ENCODE assay signal across 20 cellular contexts in genomic region chr18:51059969-51060368, GRCh38. TPM values are rescaled to one million over a fixed set of nuclear protein-coding genes. Genes with fewer than 3 reads are reported as not detected.
DNase-seq lines count a peak whose midpoint lies in the region; ATAC-seq, FAIRE-seq and TF ChIP-seq lines count a peak whose summit lies in the region.
"Had no signal": no experiment of that assay in that cellular context is flagged by ENCODE, and none has a peak within 500 bp of the region (broad histone marks: within the 10 kb centered on the region; RNA-seq: fewer than 3 reads in every experiment).

No MANE protein-coding gene starts in this region.

- H4K20me1 ChIP-seq in IMR-90 (ENCODE audit: insufficient read depth, low read length) = peaks cover 5% of the 10 kb centered on the region; the same call in 1 of the 2 replicates
- H4K20me1 ChIP-seq in H1 (replicated peaks in 1 of 2; ENCODE audit: control insufficient read depth in 1 of 2, insufficient read depth in 2 of 2, low read length in 2 of 2) = no peaks in the 10 kb centered on the region

- H2BK120ac ChIP-seq in IMR-90 (ENCODE audit: low read depth, low read length) = no peak overlapping the region
- H2BK120ac ChIP-seq in H1 (replicated peaks; ENCODE audit: low read depth, low read length) = no peak overlapping the region

- H2BK12ac ChIP-seq in H1 (ENCODE audit: low read depth, low read length) = no peak overlapping the region

- no peak overlapping the region for H2AK9ac ChIP-seq in IMR-90 (replicated peaks; ENCODE audit: low read depth, low read length, poor library complexity)

- H4K91ac ChIP-seq in IMR-90 (ENCODE audit: insufficient read depth, low read depth, low read length) (no peak overlapping the region), H1 (replicated peaks; ENCODE audit: insufficient read length, low read length) (no peak overlapping the region)

- BruUV-seq in A673 (replicated peaks; lab: Mats Ljungman, UMichigan) = no TSS peak
- BruUV-seq in IMR-90 (replicated peaks; lab: Mats Ljungman, UMichigan) = no TSS peak

- in situ Hi-C loops in IMR-90 (cut with MboI; ENCODE audit: low sequenced_read_pairs) = no loop called here

- H3K9me1 ChIP-seq in IMR-90 (ENCODE audit: insufficient read depth, low read length) = no peaks in the 10 kb centered on the region

- no peak for TF ChIP-seq RAD21 in A549 (conservative IDR thresholded peaks at IDR 0.05 in 1 of 2, IDR thresholded peaks at IDR 0.05 in 1 of 2)
- no peak for TF ChIP-seq RAD21 in IMR-90 (IDR thresholded peaks at IDR 0.05; ENCODE audit: low read length)
- no peak for TF ChIP-seq RAD21 in H1 (IDR thresholded peaks at IDR 0.05 in 1 of 2, conservative IDR thresholded peaks at IDR 0.05 in 1 of 2; ENCODE audit: low read depth in 2 of 2, low read length in 2 of 2)

- DNase-seq in A549 (ENCODE audit: low read depth in 1 of 2, low spot score in 1 of 2) (no peak), A673 (ENCODE audit: low spot score) (no peak), IMR-90 (no peak), H1 (ENCODE audit: low read depth in 1 of 2, low spot score in 2 of 2) (no peak), SIG-M5 (lab: John Stamatoyannopoulos, UW) (no peak), NCI-H1417 treated with DMSO at 0.1 percent for 48 hours (lab: John Stamatoyannopoulos, UW) (no peak), left colon (no peak)
- DNase-seq: ACHN; AML-193; BE2C; CD4-positive, alpha-beta T cell; CD8-positive, alpha-beta memory T cell; DND-41; GDM1; GM23248; H9 had no signal

- no peak overlapping the region for H3K56ac ChIP-seq in IMR-90 (ENCODE audit: extremely low read depth, insufficient read depth, low read length)
- no peak overlapping the region for H3K56ac ChIP-seq in H1 (replicated peaks; ENCODE audit: insufficient read length, low read depth, low read length)

- no peak overlapping the region for H2AFZ ChIP-seq in IMR-90 (replicated peaks; ENCODE audit: low read length, poor library complexity)
- H2AFZ ChIP-seq in H1 (ENCODE audit: low read length) = no peak overlapping the region
- H2AFZ ChIP-seq: GM23248 had no signal

- CTCF ChIA-PET in A549 (lab: Yijun Ruan, JAX) (no interaction called here), A673 (lab: Charles Lee) (no interaction called here), IMR-90 (lab: Yijun Ruan, JAX) (no interaction called here), H1 (lab: Charles Lee; ENCODE audit: partially characterized antibody) (interaction anchor here (0.8 to 1.3 kb wide), 3 partner anchors 8 to 606 kb away, joined by 3 to 6 read pairs (median 3); no protein-coding TSS in a partner anchor)

- TF ChIP-seq EP300 in A549 (IDR thresholded peaks at IDR 0.05) (no peak), H1 (IDR thresholded peaks at IDR 0.05; ENCODE audit: borderline replicate concordance in 1 of 2, low read depth in 2 of 2, low read length in 2 of 2) (no peak)

- FAIRE-seq in A549 (lab: Jason Lieb, UNC) = no peak
- FAIRE-seq in H1 (lab: Jason Lieb, UNC) = no peak
- FAIRE-seq: GM12878, GM19239 had no signal

- peaks cover 13 to 33% of the 10 kb centered on the region in 2 experiments for H3K79me1 ChIP-seq in IMR-90 (ENCODE audit: low read depth in 1 of 2, low read length in 2 of 2)
- H3K79me1 ChIP-seq in H1 (ENCODE audit: low read depth, low read length) = no peaks in the 10 kb centered on the region

- H2BK20ac ChIP-seq in IMR-90 (ENCODE audit: low read depth, low read length) = no peak overlapping the region
- no peak overlapping the region for H2BK20ac ChIP-seq in H1 (ENCODE audit: low read length)

- H3K9me3 ChIP-seq in A549 = no peaks in the 10 kb centered on the region
- no peaks in the 10 kb centered on the region for H3K9me3 ChIP-seq in A673 (ENCODE audit: low read depth, low read length, poor library complexity, severe bottlenecking)
- no peaks in the 10 kb centered on the region for H3K9me3 ChIP-seq in IMR-90 (ENCODE audit: control insufficient read depth, insufficient read depth, low read length)
- H3K9me3 ChIP-seq in H1 (ENCODE audit: insufficient read depth in 2 of 2, low read depth in 1 of 2, low read length in 1 of 2) = no peaks in the 10 kb centered on the region
- H3K9me3 ChIP-seq: BE2C; BLaER1 treated with 17β-estradiol and CSF1 and Interleukin-3, amounts not matched to agents 10 nM and 100 nM had no signal

- H3K4me3 ChIP-seq in A549 = no peak overlapping the region
- H3K4me3 ChIP-seq in A673 (ENCODE audit: low read depth, low read length, poor library complexity, severe bottlenecking) = no peak overlapping the region
- no peak overlapping the region for H3K4me3 ChIP-seq in IMR-90 (ENCODE audit: insufficient read depth, low read depth, low read length)
- H3K4me3 ChIP-seq in H1 (ENCODE audit: extremely low read depth in 1 of 4, insufficient read depth in 2 of 4, low read depth in 3 of 4, low read length in 4 of 4) = no peak overlapping the region
- H3K4me3 ChIP-seq: BLaER1 treated with 17β-estradiol and CSF1 and Interleukin-3, amounts not matched to agents 10 nM and 100 nM; GM12878; GM23248 had no signal

- H2BK5ac ChIP-seq in IMR-90 (ENCODE audit: low read depth, low read length, poor library complexity, severe bottlenecking) = no peak overlapping the region
- no peak overlapping the region for H2BK5ac ChIP-seq in H1 (ENCODE audit: low read depth, low read length)

- H4K8ac ChIP-seq in IMR-90 (ENCODE audit: low read depth in 2 of 2, low read length in 2 of 2) = no peak overlapping the region
- H4K8ac ChIP-seq in H1 (ENCODE audit: extremely low read depth, insufficient read depth, low read length) = no peak overlapping the region

- H3K79me2 ChIP-seq in H1 (ENCODE audit: control insufficient read depth in 1 of 2, insufficient read depth in 2 of 2, low read length in 2 of 2) = peaks cover 0 to 17% of the 10 kb centered on the region in 2 experiments; a peak in 2 of 4 replicates

- dilution Hi-C loops in IMR-90 (cut with HindIII; ENCODE audit: low sequenced_read_pairs, unreplicated experiment) = no loop called here

- H3K4me2 ChIP-seq in A549 (no peak overlapping the region), IMR-90 (ENCODE audit: low read depth, low read length) (no peak overlapping the region), H1 (ENCODE audit: insufficient read depth in 1 of 2, low read depth in 2 of 2, low read length in 2 of 2) (no peak overlapping the region)
- H3K4me2 ChIP-seq: BLaER1 treated with 17β-estradiol and CSF1 and Interleukin-3, amounts not matched to agents 10 nM and 100 nM had no signal

- H3K23ac ChIP-seq in IMR-90 (ENCODE audit: low read depth, low read length) = no peak overlapping the region
- H3K23ac ChIP-seq in H1 (ENCODE audit: insufficient read length) = no peak overlapping the region

- H3K23me2 ChIP-seq in H1 (ENCODE audit: low read depth, low read length) = no peaks in the 10 kb centered on the region

- H2AK5ac ChIP-seq in IMR-90 (ENCODE audit: low read depth, low read length) (no peak overlapping the region), H1 (ENCODE audit: low read depth, low read length) (no peak overlapping the region)

- no peak for TF ChIP-seq CTCF in A549 (IDR thresholded peaks at IDR 0.05)
- TF ChIP-seq CTCF in A673 (conservative IDR thresholded peaks at IDR 0.05; ENCODE audit: low read depth, low read length) = no peak
- TF ChIP-seq CTCF in IMR-90 (conservative IDR thresholded peaks at IDR 0.05; ENCODE audit: low read depth, low read length) = no peak
- no peak for TF ChIP-seq CTCF in H1 (IDR thresholded peaks at IDR 0.05; ENCODE audit: control extremely low read depth in 1 of 3, insufficient read depth in 1 of 3, low read depth in 1 of 3, low read length in 3 of 3)

- H4K5ac ChIP-seq in IMR-90 (ENCODE audit: low read depth, low read length) = no peak overlapping the region
- no peak overlapping the region for H4K5ac ChIP-seq in H1 (ENCODE audit: insufficient read length, low read depth, low read length)

- H3K4me1 ChIP-seq in A549 = no peaks in the 10 kb centered on the region
- H3K4me1 ChIP-seq in A673 (ENCODE audit: insufficient read depth, low read length, poor library complexity, severe bottlenecking) = peaks cover 6% of the 10 kb centered on the region
- H3K4me1 ChIP-seq in IMR-90 (ENCODE audit: control insufficient read depth, insufficient read depth, low read length) = no peaks in the 10 kb centered on the region
- H3K4me1 ChIP-seq in H1 (replicated peaks in 1 of 4; ENCODE audit: control insufficient read depth in 3 of 4, insufficient read depth in 4 of 4, low read length in 3 of 4) = no peaks in the 10 kb centered on the region
- H3K4me1 ChIP-seq: BE2C; BLaER1 treated with 17β-estradiol and CSF1 and Interleukin-3, amounts not matched to agents 10 nM and 100 nM had no signal

- H3K27me3 ChIP-seq in A673 (replicated peaks; ENCODE audit: insufficient read depth, low read depth, low read length, poor library complexity) (no peaks in the 10 kb centered on the region), IMR-90 (ENCODE audit: control insufficient read depth, insufficient read depth, low read length) (no peaks in the 10 kb centered on the region), H1 (replicated peaks in 1 of 4; ENCODE audit: control insufficient read depth in 3 of 4, extremely low read depth in 1 of 4, insufficient read depth in 3 of 4, low read length in 3 of 4) (no peaks in the 10 kb centered on the region)
- H3K27me3 ChIP-seq: BE2C; BLaER1 treated with 17β-estradiol and CSF1 and Interleukin-3, amounts not matched to agents 10 nM and 100 nM had no signal

- peaks cover 35% of the 10 kb centered on the region for H3K36me3 ChIP-seq in A673 (ENCODE audit: insufficient read depth, low read length, poor library complexity, severe bottlenecking)
- H3K36me3 ChIP-seq in IMR-90 (ENCODE audit: control insufficient read depth, insufficient read depth, low read length) = peaks cover 18% of the 10 kb centered on the region
- peaks cover 2 to 85% (median 31%) of the 10 kb centered on the region in 4 experiments; a peak in 6 of 8 replicates for H3K36me3 ChIP-seq in H1 (ENCODE audit: control insufficient read depth in 2 of 4, insufficient read depth in 4 of 4, low read length in 3 of 4)

- H2BK15ac ChIP-seq in IMR-90 (ENCODE audit: low read depth, low read length) (no peak overlapping the region), H1 (ENCODE audit: low read length) (no peak overlapping the region)

- H3K9ac ChIP-seq in IMR-90 (ENCODE audit: low read depth, low read length) (no peak overlapping the region), H1 (replicated peaks in 1 of 4; ENCODE audit: extremely low read depth in 1 of 4, low read depth in 3 of 4, low read length in 3 of 4) (no peak overlapping the region)
- H3K9ac ChIP-seq: BLaER1 treated with 17β-estradiol and CSF1 and Interleukin-3, amounts not matched to agents 10 nM and 100 nM; GM23248 had no signal

- H3K4ac ChIP-seq in IMR-90 (ENCODE audit: low read depth, low read length) = no peak overlapping the region
- H3K4ac ChIP-seq in H1 (replicated peaks; ENCODE audit: insufficient read length, low read depth, low read length) = no peak overlapping the region

- POLR2A ChIA-PET in A549 (lab: Yijun Ruan, JAX) (no interaction called here), A673 (lab: Charles Lee; ENCODE audit: low non-redundant PET) (no interaction called here), IMR-90 (lab: Charles Lee; ENCODE audit: unreplicated experiment) (no interaction called here), H1 (lab: Charles Lee; ENCODE audit: partially characterized antibody) (interaction anchor here (1.2 kb wide), 1 partner anchor 9 kb away, joined by 3 read pairs; no protein-coding TSS in a partner anchor)

- 93% methylated on average over 3 of the region's 3 CpGs for WGBS in A549 (ENCODE audit: missing lambda C conversion rate)
- no CpG with 5 or more reads among the region's 3 CpGs for WGBS in IMR-90 (ENCODE audit: extremely low coverage in 2 of 2, insufficient read length in 1 of 2), 2 experiments
- 90% methylated on average over 3 of the region's 3 CpGs; no CpG with 5 or more reads in 1 of the 2 experiments for WGBS in H1 (ENCODE audit: extremely low coverage in 1 of 2, insufficient coverage in 1 of 2, insufficient read length in 1 of 2, insufficient replicate concordance in 2 of 2, low coverage in 1 of 2, low lambda C conversion rate in 2 of 2, missing lambda C conversion rate in 1 of 2), 2 experiments

- no peak overlapping the region for H3K14ac ChIP-seq in IMR-90 (replicated peaks; ENCODE audit: low read depth, low read length)
- H3K14ac ChIP-seq in H1 (ENCODE audit: insufficient read length) = no peak overlapping the region

- H3K18ac ChIP-seq in IMR-90 (ENCODE audit: low read depth, low read length) = no peak overlapping the region
- H3K18ac ChIP-seq in H1 (ENCODE audit: extremely low read depth, low read length) = no peak overlapping the region

- H3K27ac ChIP-seq in A549 (no peak overlapping the region), A673 (ENCODE audit: low read depth, low read length, poor library complexity, severe bottlenecking) (peak overlapping the region; percentile 28), IMR-90 (ENCODE audit: insufficient read depth, low read length) (no peak overlapping the region), H1 (ENCODE audit: low read depth, low read length) (no peak overlapping the region)
- H3K27ac ChIP-seq: BLaER1 treated with 17β-estradiol and CSF1 and Interleukin-3, amounts not matched to agents 10 nM and 100 nM; GM23248 had no signal

- no peak for ATAC-seq in A549
- no peak for ATAC-seq in IMR-90 (ENCODE audit: low read depth)
- no peak for ATAC-seq in left colon
- ATAC-seq: GM12878, HCT116 had no signal

- TF ChIP-seq POLR2A in A549 (IDR thresholded peaks at IDR 0.05; ENCODE audit: low read length) (no peak), IMR-90 (IDR thresholded peaks at IDR 0.05; ENCODE audit: low read depth, low read length) (no peak), H1 (IDR thresholded peaks at IDR 0.05; ENCODE audit: control extremely low read depth in 1 of 2, low read depth in 2 of 2, low read length in 2 of 2) (no peak)

- intact Hi-C loops in A673 (cut with micrococcal nuclease; ENCODE audit: unreplicated experiment) = no loop called here
- intact Hi-C loops in IMR-90 (cut with micrococcal nuclease) = no loop called here
- intact Hi-C loops in left colon (cut with DNase I, micrococcal nuclease) = no loop called here

RNA-seq across cellular contexts. Expression of gene SMAD4, which starts 30.0 kb away (rescaled TPM):
- polyA plus RNA-seq in A549 (2011; rRNA removed) (90.0 and 107 TPM in 2 replicates), A549 (2017; fragmentation: RNase III; extraction: RNeasy Plus Mini Kit Qiagen cat#74134 plus additional on column Dnase treatment) (44.7 to 52.3 TPM (median 52.1 TPM) in 3 replicates), IMR-90 (2012; rRNA removed) (54.3 and 57.6 TPM in 2 replicates), H1 (2011; rRNA removed) (67.9 and 86.5 TPM in 2 replicates)
- polyA plus RNA-seq in A549 (2012; cell fraction: cytosol; rRNA removed) = 25.9 and 28.8 TPM in 2 replicates
- polyA plus RNA-seq in A549 (2012; cell fraction: nucleus; rRNA removed) = 24.5 and 28.4 TPM in 2 replicates
- polyA minus RNA-seq in A549 (2011; rRNA and poly(A)+ RNA removed) = 57.5 and 65.9 TPM in 2 replicates
- total RNA-seq in A673 (2021) (120 TPM in 2 replicates), IMR-90 (2012; rRNA removed) (145 and 194 TPM in 2 replicates), left colon (100 to 1,000 TPM in 1 of 2 donors, 10 to 100 TPM in 1; 76.1 to 100 TPM)
- 20.5 and 29.9 TPM in 2 replicates for polyA plus RNA-seq in IMR-90 (2012; cell fraction: cytosol; rRNA removed)
- polyA plus RNA-seq in IMR-90 (2012; cell fraction: nucleus; rRNA removed; ENCODE audit: low replicate concordance) = 27.3 and 57.4 TPM in 2 replicates
- total RNA-seq in H1 (2021; fragmentation: NEBNext Ultra II Directional; extraction: Animal tissue kit (Norgen Biotek cat#: 25700)) = 134 and 139 TPM in 2 replicates
- polyA plus RNA-seq in H1 (2011; cell fraction: cytosol; rRNA removed) = 79.3 TPM
- polyA plus RNA-seq in H1 (2011; cell fraction: nucleus; rRNA removed) = 60.8 TPM
- polyA plus RNA-seq in H1 (2012, experiment 1 of 2) = 58.3 to 84.0 TPM (median 74.5 TPM) in 4 replicates
- polyA plus RNA-seq in H1 (2012, experiment 2 of 2) = 5.9 TPM
- polyA plus RNA-seq in H1 (2013, experiment 1 of 2) = 40.2 TPM
- 39.7 TPM for polyA plus RNA-seq in H1 (2013, experiment 2 of 2)
- polyA minus RNA-seq in H1 (2011; rRNA and poly(A)+ RNA removed) = 370 and 522 TPM in 2 replicates
- polyA minus RNA-seq in H1 (2011; cell fraction: cytosol; rRNA and poly(A)+ RNA removed) = 94.2 TPM
- polyA minus RNA-seq in H1 (2011; cell fraction: nucleus; rRNA and poly(A)+ RNA removed) = 92.4 TPM

Comparison
In these comparisons a context has a peak if more than half of its experiments do, and no peak if none do; other contexts are left out.
1. Of the 18 proteins assayed by ChIP-seq in both H1 and A549: peak only in H1: none; only in A549: none; in both: MAFK; in neither: 17.